Comparison of ENCODE assay signal across 10 cellular contexts in genomic region chrX:151920101-151920500, GRCh38. TPM values are rescaled to one million over a fixed set of nuclear protein-coding genes. Genes with fewer than 3 reads are reported as not detected.
"Had no signal": no experiment of that assay in that cellular context is flagged by ENCODE, and none has a peak within 500 bp of the region (broad histone marks: within the 10 kb centered on the region; RNA-seq: fewer than 3 reads in every experiment).

No MANE protein-coding gene starts in this region.

- H3K36me3 ChIP-seq: HAP-1 had no signal

- DNase-seq: GM23248, GOT3, H7, H9, HCEC 1CT, HFFc6 had no signal

- H3K27ac ChIP-seq: GM23248 had no signal

- H3K4me2 ChIP-seq: GM23338 had no signal

- H3K9ac ChIP-seq: GM23248 had no signal

- ATAC-seq: GM23338, HCT116 had no signal

- H3K9me3 ChIP-seq: HAP-1 had no signal

- H3K4me3 ChIP-seq: GM23248, GM23338, HAP-1 had no signal

- H3K4me1 ChIP-seq: HAP-1 had no signal

- H2AFZ ChIP-seq: GM23248, GM23338 had no signal

RNA-seq across cellular contexts. Expression of gene MAGEA4, which starts 7.4 kb away (rescaled TPM):
- total RNA-seq: GM23248, H4, HFFc6 had no signal
- polyA plus RNA-seq: GM23248 had no signal
